In genomic region chr10:69130251-69130650, GRCh38 we compare ENCODE assay signal across 19 cellular contexts. TPM values are rescaled to one million over a fixed set of nuclear protein-coding genes. Genes with fewer than 3 reads are reported as not detected.
DNase-seq lines count a peak whose midpoint lies in the region; ATAC-seq and TF ChIP-seq lines count a peak whose summit lies in the region.
"Had no signal": no experiment of that assay in that cellular context is flagged by ENCODE, and none has a peak within 500 bp of the region (broad histone marks: within the 10 kb centered on the region; RNA-seq: fewer than 3 reads in every experiment).

No MANE protein-coding gene starts in this region.

- peak overlapping the region in 2 of 7 donors; percentile 0 to 42 for H3K4me3 Mint-ChIP-seq in CD8-positive, alpha-beta memory T cell
- no peak overlapping the region for H3K4me3 Mint-ChIP-seq in chondrocyte (ENCODE audit: unreplicated experiment)
- H3K4me3 Mint-ChIP-seq in naive thymus-derived CD4-positive, alpha-beta T cell = peak overlapping the region in 1 of 10 donors; percentile 34

- peaks cover 8% of the 10 kb centered on the region for H3K36me3 ChIP-seq in CD8-positive, alpha-beta memory T cell (ENCODE audit: insufficient read depth, low read length)
- H3K36me3 ChIP-seq in naive thymus-derived CD4-positive, alpha-beta T cell (ENCODE audit: control insufficient read depth in 2 of 3, insufficient read depth in 3 of 3, low read length in 3 of 3) = peaks cover 0 to 20% (median 15%) of the 10 kb centered on the region in 3 experiments
- H3K36me3 ChIP-seq: pancreas had no signal

- H3K4me1 ChIP-seq in CD8-positive, alpha-beta memory T cell (ENCODE audit: insufficient read depth, low read length) = peaks cover 17% of the 10 kb centered on the region
- H3K4me1 ChIP-seq in naive thymus-derived CD4-positive, alpha-beta T cell (ENCODE audit: control insufficient read depth in 2 of 2, insufficient read depth in 2 of 2, low read length in 2 of 2) = peaks cover 12 to 15% of the 10 kb centered on the region in 2 donors

- no peak overlapping the region for H3K4me3 ChIP-seq in CD8-positive, alpha-beta memory T cell (ENCODE audit: low read length)
- no peak overlapping the region for H3K4me3 ChIP-seq in naive thymus-derived CD4-positive, alpha-beta T cell (ENCODE audit: low read length)
- H3K4me3 ChIP-seq: HAP-1, pancreas, skin epidermis, thoracic aorta had no signal

- no peaks in the 10 kb centered on the region for H3K27me3 ChIP-seq in CD8-positive, alpha-beta memory T cell (ENCODE audit: insufficient read depth, low read length, poor library complexity, severe bottlenecking)
- no peaks in the 10 kb centered on the region for H3K27me3 ChIP-seq in naive thymus-derived CD4-positive, alpha-beta T cell (ENCODE audit: control insufficient read depth in 2 of 2, insufficient read depth in 2 of 2, low read length in 2 of 2)
- H3K27me3 ChIP-seq: pancreas had no signal

- peaks cover 47 to 70% (median 63%) of the 10 kb centered on the region in 3 donors for H3K4me1 Mint-ChIP-seq in CD8-positive, alpha-beta memory T cell
- peaks cover 33% of the 10 kb centered on the region for H3K4me1 Mint-ChIP-seq in chondrocyte (ENCODE audit: low read depth)
- H3K4me1 Mint-ChIP-seq in naive thymus-derived CD4-positive, alpha-beta T cell = peaks cover 17 to 63% (median 52%) of the 10 kb centered on the region in 7 donors

- H3K9me3 Mint-ChIP-seq in CD8-positive, alpha-beta memory T cell = no peaks in the 10 kb centered on the region
- H3K9me3 Mint-ChIP-seq in chondrocyte (ENCODE audit: low read depth) = no peaks in the 10 kb centered on the region
- H3K9me3 Mint-ChIP-seq in naive thymus-derived CD4-positive, alpha-beta T cell = no peaks in the 10 kb centered on the region

- peaks cover 0 to 1% of the 10 kb centered on the region in 2 donors for H3K27me3 Mint-ChIP-seq in CD8-positive, alpha-beta memory T cell
- H3K27me3 Mint-ChIP-seq in chondrocyte (ENCODE audit: low read depth) = no peaks in the 10 kb centered on the region
- H3K27me3 Mint-ChIP-seq in naive thymus-derived CD4-positive, alpha-beta T cell = no peaks in the 10 kb centered on the region

- intact Hi-C loops in naive thymus-derived CD4-positive, alpha-beta T cell (cut with micrococcal nuclease) = no loop called here

- CTCF ChIA-PET in CD8-positive, alpha-beta memory T cell (lab: Charles Lee) = interaction anchor here (1.0 kb wide), 1 partner anchor 98 kb away, joined by 3 read pairs; no protein-coding TSS in a partner anchor
- CTCF ChIA-PET in naive thymus-derived CD4-positive, alpha-beta T cell (lab: Charles Lee) = no interaction called here
- CTCF ChIA-PET in HEK293T (lab: Yijun Ruan, JAX) = no interaction called here

- POLR2A ChIA-PET in CD8-positive, alpha-beta memory T cell (lab: Charles Lee) = interaction anchor here (0.6 kb wide), 1 partner anchor 43 kb away, joined by 3 read pairs; the partner anchor contains the start of gene SRGN
- POLR2A ChIA-PET in naive thymus-derived CD4-positive, alpha-beta T cell (lab: Charles Lee) = interaction anchor here (0.7 kb wide), 1 partner anchor 229 kb away, joined by 4 read pairs; the partner anchor contains the start of gene DDX50
- POLR2A ChIA-PET in HEK293T (lab: Yijun Ruan, JAX) = no interaction called here

- no peaks in the 10 kb centered on the region for H3K9me3 ChIP-seq in CD8-positive, alpha-beta memory T cell (ENCODE audit: low read length)
- no peaks in the 10 kb centered on the region for H3K9me3 ChIP-seq in naive thymus-derived CD4-positive, alpha-beta T cell (ENCODE audit: control insufficient read depth in 2 of 3, low read length in 3 of 3)
- H3K9me3 ChIP-seq: HAP-1, pancreas, thoracic aorta had no signal

- no peak overlapping the region for H3K27ac ChIP-seq in CD8-positive, alpha-beta memory T cell (ENCODE audit: low read depth, low read length)
- no peak overlapping the region for H3K27ac ChIP-seq in naive thymus-derived CD4-positive, alpha-beta T cell (ENCODE audit: low read depth, low read length)
- H3K27ac ChIP-seq: pancreas, skin epidermis, thoracic aorta had no signal

- no peak for DNase-seq in CD8-positive, alpha-beta memory T cell
- DNase-seq in M059J (ENCODE audit: low read depth) = peak; percentile 41
- DNase-seq in chondrocyte (ENCODE audit: low spot score) = no peak
- no peak for DNase-seq in naive thymus-derived CD4-positive, alpha-beta T cell
- no peak for DNase-seq in dedifferentiated amniotic fluid mesenchymal stem cell (ENCODE audit: extremely low spot score)
- no peak for DNase-seq in left lobe of liver (ENCODE audit: low spot score)
- no peak for DNase-seq in HEK293T (ENCODE audit: extremely low spot score)
- DNase-seq: activated CD4-positive, alpha-beta T cell treated with anti-CD3 and anti-CD28 coated beads, Interleukin-2, amount 50 U/mL, for 4 hours; activated T-cell treated with anti-CD3 and anti-CD28 coated beads, Interleukin-2, amount 50 U/mL, for 1 hour; cerebellar nuclear complex; foreskin fibroblast; NCI-H1417; pancreas; stimulated activated CD4-positive, alpha-beta T cell treated with anti-CD3 and anti-CD28 coated beads, Interleukin-4, amount 100 ng/mL, for 4 hours; stimulated activated CD8-positive, alpha-beta memory T cell treated with anti-CD3 and anti-CD28 coated beads, Interleukin-4, amount 100 ng/mL, for 48 hours had no signal

- peak overlapping the region in 5 of 8 donors; percentile 16 to 65 (median 44) for H3K27ac Mint-ChIP-seq in CD8-positive, alpha-beta memory T cell
- H3K27ac Mint-ChIP-seq in chondrocyte (ENCODE audit: unreplicated experiment) = peak overlapping the region; percentile 50
- H3K27ac Mint-ChIP-seq in naive thymus-derived CD4-positive, alpha-beta T cell = peak overlapping the region in 5 of 9 donors; percentile 0 to 56 (median 14)

- no peak for TF ChIP-seq CTCF in chondrocyte (IDR thresholded peaks at IDR 0.05)

- H3K36me3 Mint-ChIP-seq in CD8-positive, alpha-beta memory T cell = peaks cover 3 to 27% (median 10%) of the 10 kb centered on the region in 3 donors
- H3K36me3 Mint-ChIP-seq in chondrocyte (ENCODE audit: low read depth) = peaks cover 6% of the 10 kb centered on the region
- H3K36me3 Mint-ChIP-seq in naive thymus-derived CD4-positive, alpha-beta T cell = peaks cover 0 to 23% (median 8%) of the 10 kb centered on the region in 5 donors

- ATAC-seq in naive thymus-derived CD4-positive, alpha-beta T cell = no peak
- no peak for ATAC-seq in left lobe of liver
- no peak for ATAC-seq in HG02678 (IDR thresholded peaks at IDR 0.05; ENCODE audit: unreplicated experiment)
- ATAC-seq: pancreas had no signal

TF ChIP-seq in HEK293T, 16 proteins besides CTCF, POLR2A, EP300 and RAD21:
- TF ChIP-seq L3MBTL2 (conservative IDR thresholded peaks at IDR 0.05) (no peak), HDGF (IDR thresholded peaks at IDR 0.05; ENCODE audit: borderline replicate concordance) (no peak), NFRKB (IDR thresholded peaks at IDR 0.05) (no peak), LEF1 (IDR thresholded peaks at IDR 0.05; ENCODE audit: borderline replicate concordance) (no peak), SUZ12 (IDR thresholded peaks at IDR 0.05) (no peak), SP1 (IDR thresholded peaks at IDR 0.05) (no peak), ARNT (IDR thresholded peaks at IDR 0.05) (no peak), FOXM1 (IDR thresholded peaks at IDR 0.05; ENCODE audit: borderline replicate concordance) (no peak), FOXA1 (IDR thresholded peaks at IDR 0.05) (no peak), PKNOX1 (IDR thresholded peaks at IDR 0.05) (no peak), CTBP1 (IDR thresholded peaks at IDR 0.05; ENCODE audit: borderline replicate concordance) (no peak), ZNF384 (IDR thresholded peaks at IDR 0.05) (no peak), FOXK2 (IDR thresholded peaks at IDR 0.05) (no peak), BHLHE40 (IDR thresholded peaks at IDR 0.05; ENCODE audit: borderline replicate concordance) (no peak), TARDBP (IDR thresholded peaks at IDR 0.05) (no peak)

RNA-seq across cellular contexts. Expression of gene VPS26A, which starts 6.3 kb away (rescaled TPM):
- 10 to 100 TPM; 44.8 to 46.7 TPM for total RNA-seq in CD8-positive, alpha-beta memory T cell
- polyA plus RNA-seq in CD8-positive, alpha-beta memory T cell = 38.6 TPM
- total RNA-seq in M059J (2014; rRNA removed; shearing (Covaris generic)) = 21.2 and 44.1 TPM in 2 replicates
- total RNA-seq in chondrocyte (51.7 to 66.3 TPM (median 61.6 TPM) in 3 replicates), left lobe of liver (15.1 TPM)
- total RNA-seq in naive thymus-derived CD4-positive, alpha-beta T cell = 10 to 100 TPM; 25.5 to 35.0 (median 29.5) TPM
- 10 to 100 TPM; 27.4 to 29.1 TPM for polyA plus RNA-seq in naive thymus-derived CD4-positive, alpha-beta T cell

RNA-seq across cellular contexts. Expression of gene SRGN, which starts 42.3 kb away (rescaled TPM):
- 100 to 1,000 TPM; 659 to 662 TPM for total RNA-seq in CD8-positive, alpha-beta memory T cell
- polyA plus RNA-seq in CD8-positive, alpha-beta memory T cell = 274 TPM
- 740 and 865 TPM in 2 replicates for total RNA-seq in M059J (2014; rRNA removed; shearing (Covaris generic))
- total RNA-seq in chondrocyte (10.3 to 16.1 TPM (median 16.0 TPM) in 3 replicates), left lobe of liver (29.1 TPM)
- 100 to 1,000 TPM in 3 of 5 experiments, 10 to 100 TPM in 2; 66.6 to 748 (median 227) TPM for total RNA-seq in naive thymus-derived CD4-positive, alpha-beta T cell
- polyA plus RNA-seq in naive thymus-derived CD4-positive, alpha-beta T cell = 100 to 1,000 TPM in 1 of 2 donors, 10 to 100 TPM in 1; 79.1 to 118 TPM

RNA-seq across cellular contexts. Expression of gene SUPV3L1, which starts 49.8 kb away (rescaled TPM):
- 10 to 100 TPM; 50.0 to 51.0 TPM for total RNA-seq in CD8-positive, alpha-beta memory T cell
- 25.1 TPM for polyA plus RNA-seq in CD8-positive, alpha-beta memory T cell
- 32.8 and 44.5 TPM in 2 replicates for total RNA-seq in M059J (2014; rRNA removed; shearing (Covaris generic))
- 24.1 to 28.6 TPM (median 27.4 TPM) in 3 replicates for total RNA-seq in chondrocyte
- total RNA-seq in naive thymus-derived CD4-positive, alpha-beta T cell = 10 to 100 TPM; 39.3 to 63.2 (median 42.1) TPM
- polyA plus RNA-seq in naive thymus-derived CD4-positive, alpha-beta T cell = 10 to 100 TPM; 16.5 to 25.2 TPM
- total RNA-seq in left lobe of liver = 15.7 TPM
